21 cellular contexts compared by ENCODE assay signal in the genomic region with DNA sequence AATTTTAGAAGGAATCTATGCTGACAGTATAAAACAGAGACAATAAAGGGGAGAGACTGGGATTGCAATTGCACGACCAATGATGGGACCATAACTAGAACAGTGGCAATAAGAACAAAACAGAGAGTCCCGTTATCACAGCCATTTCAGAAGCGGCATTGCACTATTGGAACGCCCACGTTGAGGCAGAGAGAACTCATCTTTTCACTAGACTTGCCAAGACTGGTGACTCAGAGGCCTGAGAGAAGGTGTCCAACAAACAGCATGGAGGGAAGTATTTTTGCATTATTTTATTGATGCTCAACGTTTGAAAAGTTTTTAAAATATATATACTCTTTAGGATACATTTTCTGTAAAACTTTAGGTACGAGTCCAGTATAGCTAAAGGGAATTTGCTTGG.
DNase-seq lines count a peak whose midpoint lies in the region; ATAC-seq and TF ChIP-seq lines count a peak whose summit lies in the region.
"Had no signal": no experiment of that assay in that cellular context is flagged by ENCODE, and none has a peak within 500 bp of the region (broad histone marks: within the 10 kb centered on the region; RNA-seq: fewer than 3 reads in every experiment).

No MANE protein-coding gene starts in this region.

- no peaks in the 10 kb centered on the region for H4K20me1 ChIP-seq in IMR-90 (ENCODE audit: insufficient read depth, low read length)

- no peak overlapping the region for H2AFZ ChIP-seq in IMR-90 (replicated peaks; ENCODE audit: low read length, poor library complexity)
- no peak overlapping the region for H2AFZ ChIP-seq in mesenchymal stem cell (ENCODE audit: low read depth, low read length)

- POLR2A ChIA-PET in A673 (lab: Charles Lee; ENCODE audit: low non-redundant PET) (no interaction called here), IMR-90 (lab: Charles Lee; ENCODE audit: unreplicated experiment) (no interaction called here)

- no peak overlapping the region for H2BK5ac ChIP-seq in IMR-90 (ENCODE audit: low read depth, low read length, poor library complexity, severe bottlenecking)
- no peak overlapping the region for H2BK5ac ChIP-seq in mesenchymal stem cell (ENCODE audit: low read depth, low read length, poor library complexity, severe bottlenecking)

- 60% methylated on average over 1 of the region's 7 CpGs; no CpG with 5 or more reads in 1 of the 2 experiments for WGBS in IMR-90 (ENCODE audit: extremely low coverage in 2 of 2, insufficient read length in 1 of 2), 2 experiments
- WGBS in mesenchymal stem cell: 96% methylated on average over 5 of the region's 7 CpGs

- BruUV-seq in A673 (replicated peaks; lab: Mats Ljungman, UMichigan) (no TSS peak), IMR-90 (replicated peaks; lab: Mats Ljungman, UMichigan) (no TSS peak)

- no peak overlapping the region for H3K56ac ChIP-seq in IMR-90 (ENCODE audit: extremely low read depth, insufficient read depth, low read length)

- no peaks in the 10 kb centered on the region for H3K9me1 ChIP-seq in IMR-90 (ENCODE audit: insufficient read depth, low read length)

- peak; percentile 39 for DNase-seq in A673 (ENCODE audit: low spot score)
- DNase-seq in IMR-90: peak; percentile 38
- peak; percentile 12 for DNase-seq in brain microvascular endothelial cell
- peak; percentile 37 for DNase-seq in occipital lobe (lab: John Stamatoyannopoulos, UW)
- no peak for DNase-seq in DMS 273 (lab: John Stamatoyannopoulos, UW; ENCODE audit: unreplicated experiment)
- no peak for DNase-seq in mesenchymal stem cell
- DNase-seq: DMS53; GOT3; heart left ventricle; left cardiac atrium; naive B cell; NCI-H1092 treated with DMSO at 0.1 percent for 48 hours; NCI-H1930; NCI-H526 treated with DMSO at 0.1 percent for 48 hours; stimulated activated CD4-positive, alpha-beta T cell treated with anti-CD3 and anti-CD28 coated beads, Interleukin-4, amount 100 ng/mL, for 4 hours; stimulated activated naive CD4-positive, alpha-beta T cell; tibial artery had no signal

- no peak overlapping the region for H3K4me3 ChIP-seq in A673 (ENCODE audit: low read depth, low read length, poor library complexity, severe bottlenecking)
- no peak overlapping the region for H3K4me3 ChIP-seq in IMR-90 (ENCODE audit: insufficient read depth, low read depth, low read length)
- H3K4me3 ChIP-seq in brain microvascular endothelial cell (ENCODE audit: low read depth, low read length): no peak overlapping the region
- H3K4me3 ChIP-seq in mesenchymal stem cell (ENCODE audit: insufficient read depth in 1 of 2, low read depth in 1 of 2, low read length in 2 of 2): no peak overlapping the region
- H3K4me3 ChIP-seq: ascending aorta, heart left ventricle, tibial artery had no signal

- no peak for TF ChIP-seq POLR2A in IMR-90 (IDR thresholded peaks at IDR 0.05; ENCODE audit: low read depth, low read length)

- dilution Hi-C loops in IMR-90 (cut with HindIII; ENCODE audit: low sequenced_read_pairs, unreplicated experiment): no loop called here

- no peak overlapping the region for H2BK20ac ChIP-seq in IMR-90 (ENCODE audit: low read depth, low read length)

- H3K27me3 ChIP-seq in A673 (replicated peaks; ENCODE audit: insufficient read depth, low read depth, low read length, poor library complexity): peaks cover 14% of the 10 kb centered on the region
- no peaks in the 10 kb centered on the region for H3K27me3 ChIP-seq in IMR-90 (ENCODE audit: control insufficient read depth, insufficient read depth, low read length)
- H3K27me3 ChIP-seq in brain microvascular endothelial cell (replicated peaks): no peaks in the 10 kb centered on the region
- H3K27me3 ChIP-seq in mesenchymal stem cell (ENCODE audit: control insufficient read depth in 1 of 2, insufficient read depth in 1 of 2, low read length in 2 of 2): no peaks in the 10 kb centered on the region
- H3K27me3 ChIP-seq: ascending aorta, heart left ventricle, tibial artery had no signal

- intact Hi-C loops in A673 (cut with micrococcal nuclease; ENCODE audit: unreplicated experiment): no loop called here
- intact Hi-C loops in IMR-90 (cut with micrococcal nuclease): no loop called here

- H3K4me2 ChIP-seq in IMR-90 (ENCODE audit: low read depth, low read length): no peak overlapping the region
- H3K4me2 ChIP-seq in mesenchymal stem cell (ENCODE audit: low read length, poor library complexity, severe bottlenecking): no peak overlapping the region

- H2AK9ac ChIP-seq in IMR-90 (replicated peaks; ENCODE audit: low read depth, low read length, poor library complexity): no peak overlapping the region

- in situ Hi-C loops in IMR-90 (cut with MboI; ENCODE audit: low sequenced_read_pairs) (no loop called here), brain microvascular endothelial cell (cut with HindIII; ENCODE audit: low pct_ligation_motif_present, low sequenced_read_pairs) (no loop called here)

- H2BK15ac ChIP-seq in IMR-90 (ENCODE audit: low read depth, low read length) (no peak overlapping the region), mesenchymal stem cell (ENCODE audit: low read depth, poor library complexity, severe bottlenecking) (no peak overlapping the region)

- H2BK12ac ChIP-seq in mesenchymal stem cell (ENCODE audit: low read length in 2 of 2): no peak overlapping the region

- H2AK5ac ChIP-seq in IMR-90 (ENCODE audit: low read depth, low read length) (no peak overlapping the region), mesenchymal stem cell (ENCODE audit: low read length, severe bottlenecking) (no peak overlapping the region)

- H2BK120ac ChIP-seq in IMR-90 (ENCODE audit: low read depth, low read length) (no peak overlapping the region), mesenchymal stem cell (ENCODE audit: low read depth, low read length) (no peak overlapping the region)

- TF ChIP-seq RAD21 in IMR-90 (IDR thresholded peaks at IDR 0.05; ENCODE audit: low read length): no peak

- H4K8ac ChIP-seq in IMR-90 (ENCODE audit: low read depth in 2 of 2, low read length in 2 of 2): no peak overlapping the region
- no peak overlapping the region for H4K8ac ChIP-seq in mesenchymal stem cell (ENCODE audit: low read length)

- ATAC-seq in IMR-90 (ENCODE audit: low read depth) (no peak), HG02678 (IDR thresholded peaks at IDR 0.05; ENCODE audit: unreplicated experiment) (no peak), HG03432 (IDR thresholded peaks at IDR 0.05; ENCODE audit: unreplicated experiment) (no peak)
- ATAC-seq: activated T-helper 17 cell treated with anti-CD3 and anti-CD28 coated beads, Interleukin-2, amount 50 U/mL, for 72 hours; heart left ventricle; left cardiac atrium had no signal

- H4K91ac ChIP-seq in IMR-90 (ENCODE audit: insufficient read depth, low read depth, low read length) (no peak overlapping the region), mesenchymal stem cell (ENCODE audit: low read length) (no peak overlapping the region)

- H3K4ac ChIP-seq in IMR-90 (ENCODE audit: low read depth, low read length) (no peak overlapping the region), mesenchymal stem cell (ENCODE audit: low read depth in 1 of 2, low read length in 2 of 2) (no peak overlapping the region)

- H3K4me1 ChIP-seq in A673 (ENCODE audit: insufficient read depth, low read length, poor library complexity, severe bottlenecking) (no peaks in the 10 kb centered on the region), IMR-90 (ENCODE audit: control insufficient read depth, insufficient read depth, low read length) (no peaks in the 10 kb centered on the region), mesenchymal stem cell (ENCODE audit: control insufficient read depth, insufficient read depth, low read depth, low read length) (no peaks in the 10 kb centered on the region)

- no peak overlapping the region for H3K9ac ChIP-seq in IMR-90 (ENCODE audit: low read depth, low read length)
- H3K9ac ChIP-seq in mesenchymal stem cell (ENCODE audit: low read length): no peak overlapping the region

- H3K36me3 ChIP-seq in A673 (ENCODE audit: insufficient read depth, low read length, poor library complexity, severe bottlenecking): no peaks in the 10 kb centered on the region
- H3K36me3 ChIP-seq in IMR-90 (ENCODE audit: control insufficient read depth, insufficient read depth, low read length): no peaks in the 10 kb centered on the region
- no peaks in the 10 kb centered on the region for H3K36me3 ChIP-seq in brain microvascular endothelial cell (replicated peaks)
- no peaks in the 10 kb centered on the region for H3K36me3 ChIP-seq in mesenchymal stem cell (ENCODE audit: control insufficient read depth in 1 of 2, insufficient read depth in 2 of 2, low read depth in 1 of 2, low read length in 2 of 2)
- H3K36me3 ChIP-seq: ascending aorta, heart left ventricle, tibial artery had no signal

- H3K9me3 ChIP-seq in A673 (ENCODE audit: low read depth, low read length, poor library complexity, severe bottlenecking): no peaks in the 10 kb centered on the region
- no peaks in the 10 kb centered on the region for H3K9me3 ChIP-seq in IMR-90 (ENCODE audit: control insufficient read depth, insufficient read depth, low read length)
- H3K9me3 ChIP-seq in mesenchymal stem cell (ENCODE audit: control insufficient read depth, low read length): no peaks in the 10 kb centered on the region
- H3K9me3 ChIP-seq: ascending aorta, heart left ventricle, tibial artery had no signal

- no peak overlapping the region for H3K23ac ChIP-seq in IMR-90 (ENCODE audit: low read depth, low read length)
- H3K23ac ChIP-seq in mesenchymal stem cell (ENCODE audit: low read length in 2 of 2): no peak overlapping the region

- CTCF ChIA-PET in A673 (lab: Charles Lee): no interaction called here
- CTCF ChIA-PET in IMR-90 (lab: Yijun Ruan, JAX): no interaction called here

- H3K14ac ChIP-seq in IMR-90 (replicated peaks; ENCODE audit: low read depth, low read length) (no peak overlapping the region), mesenchymal stem cell (ENCODE audit: low read length in 2 of 2) (no peak overlapping the region)

- H3K27ac ChIP-seq in A673 (ENCODE audit: low read depth, low read length, poor library complexity, severe bottlenecking): no peak overlapping the region
- no peak overlapping the region for H3K27ac ChIP-seq in IMR-90 (ENCODE audit: insufficient read depth, low read length)
- H3K27ac ChIP-seq in brain microvascular endothelial cell: no peak overlapping the region
- H3K27ac ChIP-seq in mesenchymal stem cell (ENCODE audit: low read length, poor library complexity, severe bottlenecking): no peak overlapping the region
- H3K27ac ChIP-seq: ascending aorta, heart left ventricle, tibial artery had no signal

- no peaks in the 10 kb centered on the region for H3K79me1 ChIP-seq in IMR-90 (ENCODE audit: low read depth in 1 of 2, low read length in 2 of 2)
- no peaks in the 10 kb centered on the region for H3K79me1 ChIP-seq in mesenchymal stem cell (replicated peaks; ENCODE audit: low read length, poor library complexity, severe bottlenecking)

- no peak overlapping the region for H4K5ac ChIP-seq in IMR-90 (ENCODE audit: low read depth, low read length)

- TF ChIP-seq CTCF in A673 (conservative IDR thresholded peaks at IDR 0.05; ENCODE audit: low read depth, low read length): no peak
- no peak for TF ChIP-seq CTCF in IMR-90 (conservative IDR thresholded peaks at IDR 0.05; ENCODE audit: low read depth, low read length)
- no peak for TF ChIP-seq CTCF in brain microvascular endothelial cell (IDR thresholded peaks at IDR 0.05; ENCODE audit: low read depth, low read length, missing control alignments)

- H3K18ac ChIP-seq in IMR-90 (ENCODE audit: low read depth, low read length) (no peak overlapping the region), mesenchymal stem cell (ENCODE audit: low read depth in 1 of 2, low read length in 2 of 2) (no peak overlapping the region)

Comparison
In these comparisons a context has a peak if more than half of its experiments do, and no peak if none do; other contexts are left out.
1. DNase-seq: peak in A673 (single experiment), IMR-90 (single experiment), brain microvascular endothelial cell (single experiment) and occipital lobe (single experiment); none in DMS 273 (single experiment) and mesenchymal stem cell (single experiment).